2 cellular contexts compared by ENCODE assay signal in the genomic region with DNA sequence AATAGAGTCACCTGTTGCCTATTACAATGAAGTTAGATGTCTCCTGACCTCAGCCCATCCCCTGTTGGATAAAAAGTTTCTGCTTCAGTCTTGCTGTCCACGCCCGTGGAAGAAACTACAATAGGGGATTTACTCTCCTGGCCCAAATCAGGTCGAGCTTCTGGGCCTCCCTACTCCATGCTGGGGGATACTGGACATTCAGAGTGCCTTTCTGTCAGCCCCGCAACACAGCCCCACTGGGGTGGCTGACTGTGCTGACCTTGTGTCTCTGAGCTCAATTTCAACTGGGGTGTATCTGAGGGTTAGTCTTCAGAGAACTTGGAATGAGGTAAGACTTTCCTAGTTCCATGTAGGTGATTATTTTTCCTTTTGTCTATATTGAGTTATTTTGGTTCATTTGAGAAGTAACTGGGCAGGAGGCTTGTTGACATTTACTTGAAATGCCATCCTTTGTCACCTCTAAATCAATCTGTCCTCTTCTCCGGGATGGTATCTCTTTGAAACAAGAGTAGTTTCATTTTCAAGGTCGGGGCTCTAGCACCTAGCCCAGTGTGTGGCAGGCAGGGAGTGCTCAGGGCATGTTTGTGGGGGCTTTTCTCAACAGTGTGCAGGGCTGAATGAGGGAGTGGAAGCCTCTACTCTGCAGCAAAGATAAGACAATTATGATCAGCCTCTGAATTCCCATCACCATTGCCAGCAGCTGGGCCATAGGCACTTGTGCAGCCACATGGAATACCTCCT.
TF ChIP-seq lines count a peak whose summit lies in the region.

No MANE protein-coding gene starts in this region.

TF ChIP-seq in GM23338, 12 proteins besides CTCF, POLR2A, EP300 and RAD21:
- TF ChIP-seq, protein P1, sequence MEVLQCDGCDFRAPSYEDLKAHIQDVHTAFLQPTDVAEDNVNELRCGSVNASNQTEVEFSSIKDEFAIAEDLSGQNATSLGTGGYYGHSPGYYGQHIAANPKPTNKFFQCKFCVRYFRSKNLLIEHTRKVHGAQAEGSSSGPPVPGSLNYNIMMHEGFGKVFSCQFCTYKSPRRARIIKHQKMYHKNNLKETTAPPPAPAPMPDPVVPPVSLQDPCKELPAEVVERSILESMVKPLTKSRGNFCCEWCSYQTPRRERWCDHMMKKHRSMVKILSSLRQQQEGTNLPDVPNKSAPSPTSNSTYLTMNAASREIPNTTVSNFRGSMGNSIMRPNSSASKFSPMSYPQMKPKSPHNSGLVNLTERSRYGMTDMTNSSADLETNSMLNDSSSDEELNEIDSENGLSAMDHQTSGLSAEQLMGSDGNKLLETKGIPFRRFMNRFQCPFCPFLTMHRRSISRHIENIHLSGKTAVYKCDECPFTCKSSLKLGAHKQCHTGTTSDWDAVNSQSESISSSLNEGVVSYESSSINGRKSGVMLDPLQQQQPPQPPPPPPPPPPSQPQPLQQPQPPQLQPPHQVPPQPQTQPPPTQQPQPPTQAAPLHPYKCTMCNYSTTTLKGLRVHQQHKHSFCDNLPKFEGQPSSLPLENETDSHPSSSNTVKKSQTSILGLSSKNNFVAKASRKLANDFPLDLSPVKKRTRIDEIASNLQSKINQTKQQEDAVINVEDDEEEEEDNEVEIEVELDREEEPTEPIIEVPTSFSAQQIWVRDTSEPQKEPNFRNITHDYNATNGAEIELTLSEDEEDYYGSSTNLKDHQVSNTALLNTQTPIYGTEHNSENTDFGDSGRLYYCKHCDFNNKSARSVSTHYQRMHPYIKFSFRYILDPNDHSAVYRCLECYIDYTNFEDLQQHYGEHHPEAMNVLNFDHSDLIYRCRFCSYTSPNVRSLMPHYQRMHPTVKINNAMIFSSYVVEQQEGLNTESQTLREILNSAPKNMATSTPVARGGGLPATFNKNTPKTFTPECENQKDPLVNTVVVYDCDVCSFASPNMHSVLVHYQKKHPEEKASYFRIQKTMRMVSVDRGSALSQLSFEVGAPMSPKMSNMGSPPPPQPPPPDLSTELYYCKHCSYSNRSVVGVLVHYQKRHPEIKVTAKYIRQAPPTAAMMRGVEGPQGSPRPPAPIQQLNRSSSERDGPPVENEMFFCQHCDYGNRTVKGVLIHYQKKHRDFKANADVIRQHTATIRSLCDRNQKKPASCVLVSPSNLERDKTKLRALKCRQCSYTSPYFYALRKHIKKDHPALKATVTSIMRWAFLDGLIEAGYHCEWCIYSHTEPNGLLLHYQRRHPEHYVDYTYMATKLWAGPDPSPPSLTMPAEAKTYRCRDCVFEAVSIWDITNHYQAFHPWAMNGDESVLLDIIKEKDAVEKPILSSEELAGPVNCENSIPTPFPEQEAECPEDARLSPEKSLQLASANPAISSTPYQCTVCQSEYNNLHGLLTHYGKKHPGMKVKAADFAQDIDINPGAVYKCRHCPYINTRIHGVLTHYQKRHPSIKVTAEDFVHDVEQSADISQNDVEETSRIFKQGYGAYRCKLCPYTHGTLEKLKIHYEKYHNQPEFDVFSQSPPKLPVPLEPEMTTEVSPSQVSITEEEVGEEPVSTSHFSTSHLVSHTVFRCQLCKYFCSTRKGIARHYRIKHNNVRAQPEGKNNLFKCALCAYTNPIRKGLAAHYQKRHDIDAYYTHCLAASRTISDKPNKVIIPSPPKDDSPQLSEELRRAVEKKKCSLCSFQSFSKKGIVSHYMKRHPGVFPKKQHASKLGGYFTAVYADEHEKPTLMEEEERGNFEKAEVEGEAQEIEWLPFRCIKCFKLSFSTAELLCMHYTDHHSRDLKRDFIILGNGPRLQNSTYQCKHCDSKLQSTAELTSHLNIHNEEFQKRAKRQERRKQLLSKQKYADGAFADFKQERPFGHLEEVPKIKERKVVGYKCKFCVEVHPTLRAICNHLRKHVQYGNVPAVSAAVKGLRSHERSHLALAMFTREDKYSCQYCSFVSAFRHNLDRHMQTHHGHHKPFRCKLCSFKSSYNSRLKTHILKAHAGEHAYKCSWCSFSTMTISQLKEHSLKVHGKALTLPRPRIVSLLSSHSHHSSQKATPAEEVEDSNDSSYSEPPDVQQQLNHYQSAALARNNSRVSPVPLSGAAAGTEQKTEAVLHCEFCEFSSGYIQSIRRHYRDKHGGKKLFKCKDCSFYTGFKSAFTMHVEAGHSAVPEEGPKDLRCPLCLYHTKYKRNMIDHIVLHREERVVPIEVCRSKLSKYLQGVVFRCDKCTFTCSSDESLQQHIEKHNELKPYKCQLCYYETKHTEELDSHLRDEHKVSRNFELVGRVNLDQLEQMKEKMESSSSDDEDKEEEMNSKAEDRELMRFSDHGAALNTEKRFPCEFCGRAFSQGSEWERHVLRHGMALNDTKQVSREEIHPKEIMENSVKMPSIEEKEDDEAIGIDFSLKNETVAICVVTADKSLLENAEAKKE (CRISPR knock-in tag; IDR thresholded peaks at IDR 0.05) = no peak
- TF ChIP-seq STAT1 (IDR thresholded peaks at IDR 0.05; ENCODE audit: unreplicated experiment) = no peak

TF ChIP-seq in H1, 55 proteins besides CTCF, POLR2A, EP300 and RAD21:
- no peak for TF ChIP-seq TAF1 (IDR thresholded peaks at IDR 0.05; ENCODE audit: low read depth, low read length)
- TF ChIP-seq, protein P2, sequence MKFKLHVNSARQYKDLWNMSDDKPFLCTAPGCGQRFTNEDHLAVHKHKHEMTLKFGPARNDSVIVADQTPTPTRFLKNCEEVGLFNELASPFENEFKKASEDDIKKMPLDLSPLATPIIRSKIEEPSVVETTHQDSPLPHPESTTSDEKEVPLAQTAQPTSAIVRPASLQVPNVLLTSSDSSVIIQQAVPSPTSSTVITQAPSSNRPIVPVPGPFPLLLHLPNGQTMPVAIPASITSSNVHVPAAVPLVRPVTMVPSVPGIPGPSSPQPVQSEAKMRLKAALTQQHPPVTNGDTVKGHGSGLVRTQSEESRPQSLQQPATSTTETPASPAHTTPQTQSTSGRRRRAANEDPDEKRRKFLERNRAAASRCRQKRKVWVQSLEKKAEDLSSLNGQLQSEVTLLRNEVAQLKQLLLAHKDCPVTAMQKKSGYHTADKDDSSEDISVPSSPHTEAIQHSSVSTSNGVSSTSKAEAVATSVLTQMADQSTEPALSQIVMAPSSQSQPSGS (IDR thresholded peaks at IDR 0.05; ENCODE audit: low read length) = no peak
- no peak for TF ChIP-seq POU5F1 (IDR thresholded peaks at IDR 0.05; ENCODE audit: low read depth, low read length)
- TF ChIP-seq, protein P3, sequence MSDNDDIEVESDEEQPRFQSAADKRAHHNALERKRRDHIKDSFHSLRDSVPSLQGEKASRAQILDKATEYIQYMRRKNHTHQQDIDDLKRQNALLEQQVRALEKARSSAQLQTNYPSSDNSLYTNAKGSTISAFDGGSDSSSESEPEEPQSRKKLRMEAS (IDR thresholded peaks at IDR 0.05) = no peak
- no peak for TF ChIP-seq KDM4A (IDR thresholded peaks at IDR 0.05; ENCODE audit: low read depth, low read length, severe bottlenecking)
